9 cellular contexts compared by ENCODE assay signal in the genomic region with DNA sequence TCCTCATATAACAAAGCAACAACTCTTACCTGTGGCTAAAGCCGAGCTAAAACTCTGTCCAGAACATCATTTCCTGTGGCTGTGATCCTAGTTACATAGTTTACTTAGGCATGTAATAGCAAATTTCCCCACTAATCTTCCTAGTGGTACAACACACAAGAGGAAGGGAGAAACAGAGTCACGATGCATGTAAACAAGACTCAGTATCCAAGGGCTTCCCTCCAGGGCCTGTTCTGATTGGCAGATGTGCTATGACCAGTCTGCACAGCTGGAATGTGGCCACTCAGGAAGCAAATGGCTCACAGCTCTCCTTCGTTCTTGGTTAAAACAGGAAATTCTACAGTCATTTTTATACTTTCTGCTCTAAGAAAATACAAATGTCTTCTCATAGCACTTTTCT. TPM values are rescaled to one million over a fixed set of nuclear protein-coding genes. Genes with fewer than 3 reads are reported as not detected.
DNase-seq lines count a peak whose midpoint lies in the region; ATAC-seq, FAIRE-seq and TF ChIP-seq lines count a peak whose summit lies in the region.
"Had no signal": no experiment of that assay in that cellular context is flagged by ENCODE, and none has a peak within 500 bp of the region (broad histone marks: within the 10 kb centered on the region; RNA-seq: fewer than 3 reads in every experiment).

No MANE protein-coding gene starts in this region.

- peaks cover 0 to 3% (median 0%) of the 10 kb centered on the region in 9 donors for H3K36me3 ChIP-seq in heart right ventricle

- peak overlapping the region; percentile 37 to 79 (median 66) for H3K27ac ChIP-seq in heart right ventricle

- ATAC-seq in heart right ventricle, result peak; percentile 72 to 90 (median 88)
- no peak for ATAC-seq in GM19023 (IDR thresholded peaks at IDR 0.05; ENCODE audit: unreplicated experiment)

- peak; percentile 84 for DNase-seq in Ammon's horn (ENCODE audit: low spot score)
- peak in 36 of 56 donors; percentile 2 to 70 (median 31) for DNase-seq in amygdala (lab: John Stamatoyannopoulos, UW)
- DNase-seq in heart right ventricle, result peak; percentile 32 to 69
- peak; percentile 92 for DNase-seq in pons (ENCODE audit: low spot score)
- no peak for DNase-seq in T1000 (lab: John Stamatoyannopoulos, UW)
- no peak for DNase-seq in DMS153 treated with DMSO at 0.1 percent for 48 hours (lab: John Stamatoyannopoulos, UW; ENCODE audit: unreplicated experiment)
- DNase-seq in GM19239 (ENCODE audit: insufficient read length, low spot score), result no peak
- DNase-seq: NCI-H526 had no signal

- H3K27me3 ChIP-seq in heart right ventricle, result no peaks in the 10 kb centered on the region

- no peaks in the 10 kb centered on the region for H3K9me3 ChIP-seq in heart right ventricle

- TF ChIP-seq CTCF in heart right ventricle (IDR thresholded peaks at IDR 0.05), result no peak

- WGBS in heart right ventricle, 2 donors, result 23 to 36% methylated on average over 3 of the region's 3 CpGs

- no peak for FAIRE-seq in GM19239 (lab: Jason Lieb, UNC)

- peaks cover 3 to 59% (median 38%) of the 10 kb centered on the region in 9 donors for H3K4me1 ChIP-seq in heart right ventricle

- intact Hi-C loops in heart right ventricle (cut with DNase I), result loop anchor here in 1 of 10 donors (5.0 kb wide), 1 partner anchor 60 kb away; no protein-coding TSS in a partner anchor

- peak overlapping the region in 9 of 10 donors; percentile 1 to 48 (median 41) for H3K4me3 ChIP-seq in heart right ventricle

RNA-seq across cellular contexts. Expression of a gene that starts 49.2 kb away (rescaled TPM):
- not detected for total RNA-seq in heart right ventricle
- not detected for polyA plus RNA-seq in heart right ventricle

Comparison
In these comparisons a context has a peak if more than half of its experiments do, and no peak if none do; other contexts are left out.
1. DNase-seq: peak in Ammon's horn (single experiment), amygdala (36 of 56), heart right ventricle (2 of 2) and pons (single experiment); none in T1000 (single experiment), DMS153 treated with DMSO at 0.1 percent for 48 hours (single experiment) and GM19239 (single experiment).